ENCODE assay signal across 1 cellular context in the genomic region with DNA sequence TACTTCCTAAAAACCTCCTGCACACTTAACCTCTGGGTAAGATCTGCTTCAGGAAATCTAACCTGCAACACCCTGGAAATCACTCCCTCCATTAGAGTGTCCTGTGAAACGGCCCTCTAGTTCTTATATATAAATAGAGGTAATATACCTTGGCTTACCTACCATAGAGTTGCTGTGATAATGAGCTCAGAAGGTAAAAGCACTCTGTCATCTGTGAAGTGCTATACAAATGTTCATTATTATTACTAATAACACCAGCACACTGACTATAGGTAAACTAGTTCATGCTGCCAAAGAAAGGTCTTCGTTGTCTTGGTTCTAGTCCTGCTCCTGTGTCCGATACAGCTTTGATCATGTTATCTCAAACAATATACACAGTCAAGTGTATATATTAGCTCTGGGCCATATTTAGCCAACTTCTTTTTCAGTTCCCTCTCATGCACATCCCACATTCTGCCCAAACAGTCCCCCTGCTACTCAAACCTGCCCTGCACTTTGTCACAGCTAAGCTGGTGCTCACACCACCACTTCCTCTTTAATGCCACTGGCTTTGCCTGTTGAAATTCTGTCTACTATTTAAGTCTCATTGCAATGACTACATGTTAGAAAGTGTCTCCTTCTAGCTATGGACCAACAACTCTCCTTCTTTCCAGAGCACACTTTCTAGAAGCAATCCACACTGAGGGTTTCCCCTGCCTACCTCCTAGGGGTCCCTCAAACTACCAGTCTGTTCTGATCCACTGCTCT.
TF ChIP-seq lines count a peak whose summit lies in the region.

No MANE protein-coding gene starts in this region.

TF ChIP-seq in GM12878, 131 proteins besides CTCF, POLR2A, EP300 and RAD21 (continued from another document and continues in another):
- TF ChIP-seq, protein P1, sequence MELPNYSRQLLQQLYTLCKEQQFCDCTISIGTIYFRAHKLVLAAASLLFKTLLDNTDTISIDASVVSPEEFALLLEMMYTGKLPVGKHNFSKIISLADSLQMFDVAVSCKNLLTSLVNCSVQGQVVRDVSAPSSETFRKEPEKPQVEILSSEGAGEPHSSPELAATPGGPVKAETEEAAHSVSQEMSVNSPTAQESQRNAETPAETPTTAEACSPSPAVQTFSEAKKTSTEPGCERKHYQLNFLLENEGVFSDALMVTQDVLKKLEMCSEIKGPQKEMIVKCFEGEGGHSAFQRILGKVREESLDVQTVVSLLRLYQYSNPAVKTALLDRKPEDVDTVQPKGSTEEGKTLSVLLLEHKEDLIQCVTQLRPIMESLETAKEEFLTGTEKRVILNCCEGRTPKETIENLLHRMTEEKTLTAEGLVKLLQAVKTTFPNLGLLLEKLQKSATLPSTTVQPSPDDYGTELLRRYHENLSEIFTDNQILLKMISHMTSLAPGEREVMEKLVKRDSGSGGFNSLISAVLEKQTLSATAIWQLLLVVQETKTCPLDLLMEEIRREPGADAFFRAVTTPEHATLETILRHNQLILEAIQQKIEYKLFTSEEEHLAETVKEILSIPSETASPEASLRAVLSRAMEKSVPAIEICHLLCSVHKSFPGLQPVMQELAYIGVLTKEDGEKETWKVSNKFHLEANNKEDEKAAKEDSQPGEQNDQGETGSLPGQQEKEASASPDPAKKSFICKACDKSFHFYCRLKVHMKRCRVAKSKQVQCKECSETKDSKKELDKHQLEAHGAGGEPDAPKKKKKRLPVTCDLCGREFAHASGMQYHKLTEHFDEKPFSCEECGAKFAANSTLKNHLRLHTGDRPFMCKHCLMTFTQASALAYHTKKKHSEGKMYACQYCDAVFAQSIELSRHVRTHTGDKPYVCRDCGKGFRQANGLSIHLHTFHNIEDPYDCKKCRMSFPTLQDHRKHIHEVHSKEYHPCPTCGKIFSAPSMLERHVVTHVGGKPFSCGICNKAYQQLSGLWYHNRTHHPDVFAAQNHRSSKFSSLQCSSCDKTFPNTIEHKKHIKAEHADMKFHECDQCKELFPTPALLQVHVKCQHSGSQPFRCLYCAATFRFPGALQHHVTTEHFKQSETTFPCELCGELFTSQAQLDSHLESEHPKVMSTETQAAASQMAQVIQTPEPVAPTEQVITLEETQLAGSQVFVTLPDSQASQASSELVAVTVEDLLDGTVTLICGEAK (IDR thresholded peaks at IDR 0.05; ENCODE audit: borderline replicate concordance) = no peak
- TF ChIP-seq, protein P2, sequence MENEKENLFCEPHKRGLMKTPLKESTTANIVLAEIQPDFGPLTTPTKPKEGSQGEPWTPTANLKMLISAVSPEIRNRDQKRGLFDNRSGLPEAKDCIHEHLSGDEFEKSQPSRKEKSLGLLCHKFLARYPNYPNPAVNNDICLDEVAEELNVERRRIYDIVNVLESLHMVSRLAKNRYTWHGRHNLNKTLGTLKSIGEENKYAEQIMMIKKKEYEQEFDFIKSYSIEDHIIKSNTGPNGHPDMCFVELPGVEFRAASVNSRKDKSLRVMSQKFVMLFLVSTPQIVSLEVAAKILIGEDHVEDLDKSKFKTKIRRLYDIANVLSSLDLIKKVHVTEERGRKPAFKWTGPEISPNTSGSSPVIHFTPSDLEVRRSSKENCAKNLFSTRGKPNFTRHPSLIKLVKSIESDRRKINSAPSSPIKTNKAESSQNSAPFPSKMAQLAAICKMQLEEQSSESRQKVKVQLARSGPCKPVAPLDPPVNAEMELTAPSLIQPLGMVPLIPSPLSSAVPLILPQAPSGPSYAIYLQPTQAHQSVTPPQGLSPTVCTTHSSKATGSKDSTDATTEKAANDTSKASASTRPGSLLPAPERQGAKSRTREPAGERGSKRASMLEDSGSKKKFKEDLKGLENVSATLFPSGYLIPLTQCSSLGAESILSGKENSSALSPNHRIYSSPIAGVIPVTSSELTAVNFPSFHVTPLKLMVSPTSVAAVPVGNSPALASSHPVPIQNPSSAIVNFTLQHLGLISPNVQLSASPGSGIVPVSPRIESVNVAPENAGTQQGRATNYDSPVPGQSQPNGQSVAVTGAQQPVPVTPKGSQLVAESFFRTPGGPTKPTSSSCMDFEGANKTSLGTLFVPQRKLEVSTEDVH (IDR thresholded peaks at IDR 0.05; ENCODE audit: low read depth, partially characterized antibody) = no peak
- TF ChIP-seq, protein P3, sequence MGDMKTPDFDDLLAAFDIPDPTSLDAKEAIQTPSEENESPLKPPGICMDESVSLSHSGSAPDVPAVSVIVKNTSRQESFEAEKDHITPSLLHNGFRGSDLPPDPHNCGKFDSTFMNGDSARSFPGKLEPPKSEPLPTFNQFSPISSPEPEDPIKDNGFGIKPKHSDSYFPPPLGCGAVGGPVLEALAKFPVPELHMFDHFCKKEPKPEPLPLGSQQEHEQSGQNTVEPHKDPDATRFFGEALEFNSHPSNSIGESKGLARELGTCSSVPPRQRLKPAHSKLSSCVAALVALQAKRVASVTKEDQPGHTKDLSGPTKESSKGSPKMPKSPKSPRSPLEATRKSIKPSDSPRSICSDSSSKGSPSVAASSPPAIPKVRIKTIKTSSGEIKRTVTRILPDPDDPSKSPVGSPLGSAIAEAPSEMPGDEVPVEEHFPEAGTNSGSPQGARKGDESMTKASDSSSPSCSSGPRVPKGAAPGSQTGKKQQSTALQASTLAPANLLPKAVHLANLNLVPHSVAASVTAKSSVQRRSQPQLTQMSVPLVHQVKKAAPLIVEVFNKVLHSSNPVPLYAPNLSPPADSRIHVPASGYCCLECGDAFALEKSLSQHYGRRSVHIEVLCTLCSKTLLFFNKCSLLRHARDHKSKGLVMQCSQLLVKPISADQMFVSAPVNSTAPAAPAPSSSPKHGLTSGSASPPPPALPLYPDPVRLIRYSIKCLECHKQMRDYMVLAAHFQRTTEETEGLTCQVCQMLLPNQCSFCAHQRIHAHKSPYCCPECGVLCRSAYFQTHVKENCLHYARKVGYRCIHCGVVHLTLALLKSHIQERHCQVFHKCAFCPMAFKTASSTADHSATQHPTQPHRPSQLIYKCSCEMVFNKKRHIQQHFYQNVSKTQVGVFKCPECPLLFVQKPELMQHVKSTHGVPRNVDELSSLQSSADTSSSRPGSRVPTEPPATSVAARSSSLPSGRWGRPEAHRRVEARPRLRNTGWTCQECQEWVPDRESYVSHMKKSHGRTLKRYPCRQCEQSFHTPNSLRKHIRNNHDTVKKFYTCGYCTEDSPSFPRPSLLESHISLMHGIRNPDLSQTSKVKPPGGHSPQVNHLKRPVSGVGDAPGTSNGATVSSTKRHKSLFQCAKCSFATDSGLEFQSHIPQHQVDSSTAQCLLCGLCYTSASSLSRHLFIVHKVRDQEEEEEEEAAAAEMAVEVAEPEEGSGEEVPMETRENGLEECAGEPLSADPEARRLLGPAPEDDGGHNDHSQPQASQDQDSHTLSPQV (IDR thresholded peaks at IDR 0.05) = no peak
- TF ChIP-seq NFXL1 (IDR thresholded peaks at IDR 0.05; ENCODE audit: borderline replicate concordance) (no peak), TCF12 (IDR thresholded peaks at IDR 0.05; ENCODE audit: low read depth, low read length) (0 out of 2 replicates have a peak, but pooled peaks have one; percentile 44), MTA2 (IDR thresholded peaks at IDR 0.05; ENCODE audit: low read depth) (peak; percentile 87; the same call in 1 of the 2 replicates), EZH2 (IDR thresholded peaks at IDR 0.05; ENCODE audit: borderline replicate concordance, control insufficient read depth, low read depth, low read length) (no peak), ATF7 (IDR thresholded peaks at IDR 0.05; ENCODE audit: low read depth) (peak; percentile 71), MYC (IDR thresholded peaks at IDR 0.05; ENCODE audit: insufficient read depth, insufficient read length, insufficient replicate concordance, low read length, severe bottlenecking) (no peak), GATAD2B (conservative IDR thresholded peaks at IDR 0.05; ENCODE audit: low read depth) (no peak), EGR1 (IDR thresholded peaks at IDR 0.05; ENCODE audit: borderline replicate concordance in 1 of 2, low read depth in 2 of 2, low read length in 2 of 2) (no peak), IRF5 (IDR thresholded peaks at IDR 0.05; ENCODE audit: borderline replicate concordance) (no peak), ZNF217 (IDR thresholded peaks at IDR 0.05) (no peak), KLF5 (IDR thresholded peaks at IDR 0.05; ENCODE audit: partially characterized antibody) (no peak), CHD1 (IDR thresholded peaks at IDR 0.05; ENCODE audit: low read depth, low read length) (no peak), SREBF1 (IDR thresholded peaks at IDR 0.05; ENCODE audit: low read length) (no peak), RFX5 (IDR thresholded peaks at IDR 0.05; ENCODE audit: low read depth, low read length) (no peak), RAD51 (IDR thresholded peaks at IDR 0.05) (no peak), POLR2AphosphoS2 (IDR thresholded peaks at IDR 0.05; ENCODE audit: low read depth, low read length) (no peak), ETV6 (conservative IDR thresholded peaks at IDR 0.05 in 1 of 2, IDR thresholded peaks at IDR 0.05 in 1 of 2; ENCODE audit: borderline replicate concordance in 1 of 2, low read depth in 1 of 2) (no peak; a peak in 1 of 4 replicates), HDGF (IDR thresholded peaks at IDR 0.05) (0 out of 2 replicates have a peak, but pooled peaks have one; percentile 41), HSF1 (IDR thresholded peaks at IDR 0.05; ENCODE audit: low read depth, low read length) (no peak), NFIC (IDR thresholded peaks at IDR 0.05; ENCODE audit: low read depth, low read length) (peak; percentile 83), MYB (IDR thresholded peaks at IDR 0.05; ENCODE audit: borderline replicate concordance, low read depth, low read length) (no peak), RCOR1 (conservative IDR thresholded peaks at IDR 0.05; ENCODE audit: low read depth, low read length) (no peak), IRF4 (IDR thresholded peaks at IDR 0.05; ENCODE audit: low read depth, low read length) (peak; percentile 82), MTA3 (IDR thresholded peaks at IDR 0.05; ENCODE audit: borderline replicate concordance, low read length) (peak; percentile 78; the same call in 1 of the 2 replicates), JUNB (IDR thresholded peaks at IDR 0.05) (peak; percentile 53; the same call in 1 of the 2 replicates), RUNX3 (IDR thresholded peaks at IDR 0.05; ENCODE audit: low read length) (peak; percentile 83), SPI1 (IDR thresholded peaks at IDR 0.05; ENCODE audit: borderline replicate concordance, insufficient read depth, low read depth, low read length) (peak; percentile 97), ZZZ3 (IDR thresholded peaks at IDR 0.05; ENCODE audit: control insufficient read depth, insufficient read length, low read depth) (no peak), ZBED1 (IDR thresholded peaks at IDR 0.05; ENCODE audit: borderline replicate concordance) (peak; percentile 60; the same call in 1 of the 2 replicates), SREBF2 (IDR thresholded peaks at IDR 0.05; ENCODE audit: low read length) (no peak), PML (IDR thresholded peaks at IDR 0.05; ENCODE audit: low read length) (no peak; the same call in 1 of the 2 replicates), BHLHE40 (IDR thresholded peaks at IDR 0.05; ENCODE audit: borderline replicate concordance in 1 of 2, low read depth in 2 of 2, low read length in 1 of 2) (peak; percentile 83 to 84), BRCA1 (IDR thresholded peaks at IDR 0.05; ENCODE audit: low read depth, low read length) (no peak)
- TF ChIP-seq, protein P4, sequence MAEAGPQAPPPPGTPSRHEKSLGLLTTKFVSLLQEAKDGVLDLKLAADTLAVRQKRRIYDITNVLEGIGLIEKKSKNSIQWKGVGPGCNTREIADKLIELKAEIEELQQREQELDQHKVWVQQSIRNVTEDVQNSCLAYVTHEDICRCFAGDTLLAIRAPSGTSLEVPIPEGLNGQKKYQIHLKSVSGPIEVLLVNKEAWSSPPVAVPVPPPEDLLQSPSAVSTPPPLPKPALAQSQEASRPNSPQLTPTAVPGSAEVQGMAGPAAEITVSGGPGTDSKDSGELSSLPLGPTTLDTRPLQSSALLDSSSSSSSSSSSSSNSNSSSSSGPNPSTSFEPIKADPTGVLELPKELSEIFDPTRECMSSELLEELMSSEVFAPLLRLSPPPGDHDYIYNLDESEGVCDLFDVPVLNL (IDR thresholded peaks at IDR 0.05; ENCODE audit: low read depth, low read length) = no peak
- TF ChIP-seq, protein P5, sequence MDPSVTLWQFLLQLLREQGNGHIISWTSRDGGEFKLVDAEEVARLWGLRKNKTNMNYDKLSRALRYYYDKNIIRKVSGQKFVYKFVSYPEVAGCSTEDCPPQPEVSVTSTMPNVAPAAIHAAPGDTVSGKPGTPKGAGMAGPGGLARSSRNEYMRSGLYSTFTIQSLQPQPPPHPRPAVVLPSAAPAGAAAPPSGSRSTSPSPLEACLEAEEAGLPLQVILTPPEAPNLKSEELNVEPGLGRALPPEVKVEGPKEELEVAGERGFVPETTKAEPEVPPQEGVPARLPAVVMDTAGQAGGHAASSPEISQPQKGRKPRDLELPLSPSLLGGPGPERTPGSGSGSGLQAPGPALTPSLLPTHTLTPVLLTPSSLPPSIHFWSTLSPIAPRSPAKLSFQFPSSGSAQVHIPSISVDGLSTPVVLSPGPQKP (IDR thresholded peaks at IDR 0.05; ENCODE audit: low read depth, low read length) = no peak
- TF ChIP-seq, protein P6, sequence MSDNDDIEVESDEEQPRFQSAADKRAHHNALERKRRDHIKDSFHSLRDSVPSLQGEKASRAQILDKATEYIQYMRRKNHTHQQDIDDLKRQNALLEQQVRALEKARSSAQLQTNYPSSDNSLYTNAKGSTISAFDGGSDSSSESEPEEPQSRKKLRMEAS (IDR thresholded peaks at IDR 0.05; ENCODE audit: low read depth, low read length) = no peak
- TF ChIP-seq, protein P7, sequence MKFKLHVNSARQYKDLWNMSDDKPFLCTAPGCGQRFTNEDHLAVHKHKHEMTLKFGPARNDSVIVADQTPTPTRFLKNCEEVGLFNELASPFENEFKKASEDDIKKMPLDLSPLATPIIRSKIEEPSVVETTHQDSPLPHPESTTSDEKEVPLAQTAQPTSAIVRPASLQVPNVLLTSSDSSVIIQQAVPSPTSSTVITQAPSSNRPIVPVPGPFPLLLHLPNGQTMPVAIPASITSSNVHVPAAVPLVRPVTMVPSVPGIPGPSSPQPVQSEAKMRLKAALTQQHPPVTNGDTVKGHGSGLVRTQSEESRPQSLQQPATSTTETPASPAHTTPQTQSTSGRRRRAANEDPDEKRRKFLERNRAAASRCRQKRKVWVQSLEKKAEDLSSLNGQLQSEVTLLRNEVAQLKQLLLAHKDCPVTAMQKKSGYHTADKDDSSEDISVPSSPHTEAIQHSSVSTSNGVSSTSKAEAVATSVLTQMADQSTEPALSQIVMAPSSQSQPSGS (IDR thresholded peaks at IDR 0.05; ENCODE audit: low read length) = peak; percentile 75
